Comparison of ENCODE assay signal across 2 cellular contexts in genomic region chr11:98130117-98130625, GRCh38.
TF ChIP-seq lines count a peak whose summit lies in the region.

No MANE protein-coding gene starts in this region.

TF ChIP-seq in K562, 482 proteins besides CTCF, POLR2A, EP300 and RAD21:
- TF ChIP-seq ZNF146 (CRISPR knock-in tag; IDR thresholded peaks at IDR 0.05; ENCODE audit: unreplicated experiment) (no peak), SMARCA4 (IDR thresholded peaks at IDR 0.05) (no peak), THRAP3 (IDR thresholded peaks at IDR 0.05; ENCODE audit: borderline replicate concordance) (no peak), ZNF274 (IDR thresholded peaks at IDR 0.05; ENCODE audit: borderline replicate concordance, low read depth, low read length) (peak; percentile 95), ETS1 (conservative IDR thresholded peaks at IDR 0.05; ENCODE audit: control insufficient read depth, low read depth, low read length) (0 out of 2 replicates have a peak, but pooled peaks have one; percentile 46), TRIM24 (IDR thresholded peaks at IDR 0.05) (peak in 1 of 2 experiments; percentile 23; a peak in 1 of 4 replicates), TRIM28 (IDR thresholded peaks at IDR 0.05) (peak; percentile 65; the same call in 1 of the 2 replicates)

TF ChIP-seq in H1, 55 proteins besides CTCF, POLR2A, EP300 and RAD21:
- TF ChIP-seq BACH1 (IDR thresholded peaks at IDR 0.05; ENCODE audit: low read length) (no peak), ZNF274 (IDR thresholded peaks at IDR 0.05; ENCODE audit: borderline replicate concordance, extremely low read depth, low read length) (peak; percentile 55; the same call in 1 of the 2 replicates)
